8 cellular contexts compared by ENCODE assay signal in genomic region chr1:192808588-192809285, GRCh38. TPM values are rescaled to one million over a fixed set of nuclear protein-coding genes. Genes with fewer than 3 reads are reported as not detected.
DNase-seq lines count a peak whose midpoint lies in the region; ATAC-seq, FAIRE-seq and TF ChIP-seq lines count a peak whose summit lies in the region.

A gene with protein sequence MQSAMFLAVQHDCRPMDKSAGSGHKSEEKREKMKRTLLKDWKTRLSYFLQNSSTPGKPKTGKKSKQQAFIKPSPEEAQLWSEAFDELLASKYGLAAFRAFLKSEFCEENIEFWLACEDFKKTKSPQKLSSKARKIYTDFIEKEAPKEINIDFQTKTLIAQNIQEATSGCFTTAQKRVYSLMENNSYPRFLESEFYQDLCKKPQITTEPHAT (plus strand): TSS chr1:192809039. CDS start chr1:192809072, 33 bp downstream.

- H3K9me3 ChIP-seq in BLaER1 (no peaks in the 10 kb centered on the region), HepG2 (ENCODE audit: low read length) (no peaks in the 10 kb centered on the region)

- H3K27me3 Mint-ChIP-seq in activated CD4-positive, alpha-beta T cell treated with anti-CD3 and anti-CD28 coated beads, Interleukin-2, amount 10 ng/mL, durations not matched to agents 7 days and 5 days, result peaks cover 7% of the 10 kb centered on the region

- no peaks in the 10 kb centered on the region for H3K36me3 Mint-ChIP-seq in activated CD4-positive, alpha-beta T cell treated with anti-CD3 and anti-CD28 coated beads, Interleukin-2, amount 10 ng/mL, durations not matched to agents 7 days and 5 days (ENCODE audit: low read depth)

- H3K4me1 Mint-ChIP-seq in activated CD4-positive, alpha-beta T cell treated with anti-CD3 and anti-CD28 coated beads, Interleukin-2, amount 10 ng/mL, durations not matched to agents 7 days and 5 days, result peaks cover 33% of the 10 kb centered on the region

- in situ Hi-C loops in HepG2 (cut with HindIII; ENCODE audit: extremely low pct_ligation_motif_present, low pct_unique_long_range_greater_than_20kb), result loop anchor here (5.0 to 10.0 kb wide), 2 partner anchors 209 to 316 kb away; partner anchors contain the start of gene CDC73

- H3K4me2 ChIP-seq in BLaER1 (peak within 1 kb of the TSS; percentile 96), HepG2 (ENCODE audit: low read depth, low read length) (peak within 1 kb of the TSS; percentile 87)

- WGBS in HepG2 (ENCODE audit: low lambda C conversion rate), result 30% methylated on average over 20 of the region's 66 CpGs

- H3K9me3 Mint-ChIP-seq in activated CD4-positive, alpha-beta T cell treated with anti-CD3 and anti-CD28 coated beads, Interleukin-2, amount 10 ng/mL, durations not matched to agents 7 days and 5 days, result no peaks in the 10 kb centered on the region

- no peaks in the 10 kb centered on the region for H3K27me3 ChIP-seq in BLaER1
- H3K27me3 ChIP-seq in HepG2 (ENCODE audit: control insufficient read depth in 1 of 2, insufficient read depth in 2 of 2, low read length in 2 of 2), result peaks cover 0 to 4% of the 10 kb centered on the region in 2 experiments; a peak in 1 of 5 replicates

- CTCF ChIA-PET in activated CD4-positive, alpha-beta T cell treated with anti-CD3 and anti-CD28 coated beads, Interleukin-2, amount 10 ng/mL, durations not matched to agents 7 days and 5 days (lab: Charles Lee), result interaction anchor here (1.8 kb wide), 1 partner anchor 128 kb away, joined by 4 read pairs; no protein-coding TSS in a partner anchor
- CTCF ChIA-PET in HepG2 (lab: Yijun Ruan, JAX; ENCODE audit: low intra/inter-chr PET ratio, low total read pairs), result interaction anchor here (0.8 to 1.4 kb wide), 2 partner anchors 211 to 331 kb away, joined by 3 read pairs; no protein-coding TSS in a partner anchor

- peak; percentile 89 for ATAC-seq in HG03457 (IDR thresholded peaks at IDR 0.05; ENCODE audit: unreplicated experiment)
- ATAC-seq in HepG2, result peak; percentile 98

- DNase-seq in GM19240 (ENCODE audit: insufficient read length, low spot score), result peak; percentile 41
- DNase-seq in NCI-H524 (lab: John Stamatoyannopoulos, UW), result peak; percentile 82 to 95
- DNase-seq in activated CD4-positive, alpha-beta T cell treated with anti-CD3 and anti-CD28 coated beads, Interleukin-2, amount 10 ng/mL, durations not matched to agents 7 days and 5 days, result peak; percentile 86
- DNase-seq in dedifferentiated amniotic fluid mesenchymal stem cell (ENCODE audit: extremely low spot score), result peak; percentile 91
- DNase-seq in HepG2 (ENCODE audit: low spot score), result peak; percentile 66
- DNase-seq in stimulated activated CD4-positive, alpha-beta T cell treated with anti-CD3 and anti-CD28 coated beads, Interleukin-2, amount 100 ng/mL, for 48 hours, result peak; percentile 80 to 83

- H4K20me1 ChIP-seq in BLaER1 (no peaks in the 10 kb centered on the region), HepG2 (ENCODE audit: insufficient read depth, low read length) (no peaks in the 10 kb centered on the region)

- FAIRE-seq in HepG2 (lab: Jason Lieb, UNC), result no peak

- peak within 1 kb of the TSS; percentile 76 for H3K27ac ChIP-seq in BLaER1
- H3K27ac ChIP-seq in HepG2 (ENCODE audit: extremely low read length, insufficient read depth, low read length), result no peak within 1 kb of the TSS

- peak within 1 kb of the TSS; percentile 92 for H3K4me3 Mint-ChIP-seq in activated CD4-positive, alpha-beta T cell treated with anti-CD3 and anti-CD28 coated beads, Interleukin-2, amount 10 ng/mL, durations not matched to agents 7 days and 5 days

- TF ChIP-seq EP300 in HepG2 (IDR thresholded peaks at IDR 0.05; ENCODE audit: low read depth in 2 of 2, low read length in 2 of 2) (no peak), HepG2 (CRISPR knock-in tag; IDR thresholded peaks at IDR 0.05; ENCODE audit: borderline replicate concordance) (0 out of 2 replicates have a peak, but pooled peaks have one; percentile 31)

- peak; percentile 33; the same call in 1 of the 2 replicates for TF ChIP-seq RAD21 in HepG2 (CRISPR knock-in tag; IDR thresholded peaks at IDR 0.05)

- no TSS peak for BruUV-seq in HepG2 (replicated peaks; lab: Mats Ljungman, UMichigan)

- peaks cover 38% of the 10 kb centered on the region for H3K4me1 ChIP-seq in BLaER1
- peaks cover 29% of the 10 kb centered on the region for H3K4me1 ChIP-seq in HepG2 (ENCODE audit: insufficient read depth, low read length)

- intact Hi-C loops in HepG2 (cut with micrococcal nuclease; ENCODE audit: unreplicated experiment), result loop anchor here (2.0 to 10.0 kb wide), 4 partner anchors 164 to 314 kb away; partner anchors contain the start of gene CDC73

- peak within 1 kb of the TSS; percentile 67 for H2AFZ ChIP-seq in HepG2 (ENCODE audit: low read length)

- peak within 1 kb of the TSS; percentile 93 for H3K27ac Mint-ChIP-seq in activated CD4-positive, alpha-beta T cell treated with anti-CD3 and anti-CD28 coated beads, Interleukin-2, amount 10 ng/mL, durations not matched to agents 7 days and 5 days

- no peaks in the 10 kb centered on the region for H3K79me2 ChIP-seq in HepG2 (ENCODE audit: insufficient read depth, low read length)

- 0 out of 2 replicates have a peak, but pooled peaks cover 5% of the 10 kb centered on the region for H3K36me3 ChIP-seq in BLaER1
- H3K36me3 ChIP-seq in HepG2 (replicated peaks in 1 of 2; ENCODE audit: control insufficient read depth in 1 of 2, insufficient read depth in 2 of 2, low read length in 2 of 2), result no peaks in the 10 kb centered on the region

- H3K4me3 ChIP-seq in BLaER1 (peak within 1 kb of the TSS; percentile 76), HepG2 (replicated peaks in 1 of 3; ENCODE audit: insufficient read depth in 1 of 3, low read depth in 2 of 3, low read length in 3 of 3) (peak within 1 kb of the TSS; percentile 28 to 62 (median 61); a peak in 5 of 6 replicates)

- peak; percentile 64 for TF ChIP-seq CTCF in HepG2 (CRISPR knock-in tag; IDR thresholded peaks at IDR 0.05)

- H3K9ac ChIP-seq in BLaER1 (peak within 1 kb of the TSS; percentile 79), HepG2 (ENCODE audit: insufficient read depth, low read depth, low read length) (peak within 1 kb of the TSS; percentile 51; the same call in 1 of the 2 replicates)

- POLR2A ChIA-PET in activated CD4-positive, alpha-beta T cell treated with anti-CD3 and anti-CD28 coated beads, Interleukin-2, amount 10 ng/mL, durations not matched to agents 7 days and 5 days (lab: Charles Lee), result no interaction called here
- POLR2A ChIA-PET in HepG2 (lab: Yijun Ruan, JAX), result no interaction called here

- TF ChIP-seq POLR2A in HepG2 (IDR thresholded peaks at IDR 0.05; ENCODE audit: insufficient read depth in 1 of 2, low read depth in 2 of 2, low read length in 2 of 2), result peak; percentile 73 to 77

TF ChIP-seq in HepG2, 621 proteins besides CTCF, POLR2A, EP300 and RAD21 (continues in another document):
- TF ChIP-seq ZBTB20 (CRISPR knock-in tag; IDR thresholded peaks at IDR 0.05; ENCODE audit: borderline replicate concordance, low read depth), result 0 out of 2 replicates have a peak, but pooled peaks have one; percentile 26
- peak; percentile 82; the same call in 1 of the 2 replicates for TF ChIP-seq BRCA1 (CRISPR knock-in tag; IDR thresholded peaks at IDR 0.05)
- TF ChIP-seq ZFP91 (CRISPR knock-in tag; IDR thresholded peaks at IDR 0.05; ENCODE audit: borderline replicate concordance), result peak; percentile 40; the same call in 1 of the 2 replicates
- peak; percentile 55; the same call in 1 of the 2 replicates for TF ChIP-seq MXD4 (CRISPR knock-in tag; IDR thresholded peaks at IDR 0.05)
- no peak for TF ChIP-seq ZNF558 (CRISPR knock-in tag; IDR thresholded peaks at IDR 0.05; ENCODE audit: borderline replicate concordance)
- TF ChIP-seq MAF1 (CRISPR knock-in tag; IDR thresholded peaks at IDR 0.05; ENCODE audit: borderline replicate concordance), result peak; percentile 47; the same call in 1 of the 2 replicates

RNA-seq across cellular contexts. Expression of the gene that starts here (rescaled TPM):
- 1 to 10 TPM; 3.4 TPM for total RNA-seq in activated CD4-positive, alpha-beta T cell treated with anti-CD3 and anti-CD28 coated beads, Interleukin-2, amount 10 ng/mL, durations not matched to agents 7 days and 5 days
- 0.64 and 0.86 TPM in 2 replicates for total RNA-seq in HepG2 (2016; rRNA removed; fragmentation: Illumina TruSeq; extraction: Trizol)
- total RNA-seq in HepG2 (2016; cell fraction: cytosol; rRNA removed; fragmentation: Illumina TruSeq; extraction: Trizol; ENCODE audit: low read depth), result 0.20 TPM in 1 of 2 replicates, not detected in the other
- 0.76 and 0.78 TPM in 2 replicates for total RNA-seq in HepG2 (2016; cell fraction: insoluble cytoplasmic fraction; rRNA removed; fragmentation: Illumina TruSeq; extraction: Trizol)
- 0.21 and 0.43 TPM in 2 replicates for total RNA-seq in HepG2 (2016; cell fraction: membrane; rRNA removed; fragmentation: Illumina TruSeq; extraction: Trizol)
- 0.60 and 0.90 TPM in 2 replicates for total RNA-seq in HepG2 (2016; cell fraction: nucleus; rRNA removed; fragmentation: Illumina TruSeq; extraction: Trizol)
- polyA plus RNA-seq in HepG2 (2011; rRNA removed), result 1.4 and 2.0 TPM in 2 replicates
- 0.71 and 1.3 TPM in 2 replicates for polyA plus RNA-seq in HepG2 (2011; cell fraction: cytosol; rRNA removed)
- polyA plus RNA-seq in HepG2 (2011; cell fraction: nucleus; rRNA removed), result 0.16 and 1.3 TPM in 2 replicates
- 1.0 and 1.9 TPM in 2 replicates for polyA plus RNA-seq in HepG2 (2012)
- polyA plus RNA-seq in HepG2 (2016; cell fraction: cytosol; fragmentation: Illumina TruSeq; extraction: Trizol; ENCODE audit: low read depth), result 0.07 and 0.16 TPM in 2 replicates
- polyA plus RNA-seq in HepG2 (2016; cell fraction: insoluble cytoplasmic fraction; fragmentation: Illumina TruSeq; extraction: Trizol; ENCODE audit: low read depth), result 0.46 and 0.48 TPM in 2 replicates
- 0.32 and 0.48 TPM in 2 replicates for polyA plus RNA-seq in HepG2 (2016; cell fraction: membrane; fragmentation: Illumina TruSeq; extraction: Trizol; ENCODE audit: low read depth)
- polyA plus RNA-seq in HepG2 (2016; cell fraction: nucleus; fragmentation: Illumina TruSeq; extraction: Trizol; ENCODE audit: insufficient read depth, low read depth), result 0.59 and 1.6 TPM in 2 replicates
- 1.1 and 5.9 TPM in 2 replicates for polyA minus RNA-seq in HepG2 (2011; rRNA and poly(A)+ RNA removed; ENCODE audit: low replicate concordance)
- polyA minus RNA-seq in HepG2 (2011; cell fraction: cytosol; rRNA and poly(A)+ RNA removed), result 2.7 and 3.4 TPM in 2 replicates
- 4.0 and 6.0 TPM in 2 replicates for polyA minus RNA-seq in HepG2 (2011; cell fraction: nucleus; rRNA and poly(A)+ RNA removed)

Comparison
In these comparisons a context has a peak if more than half of its experiments do, and no peak if none do; other contexts are left out.
1. DNase-seq: peak in every context shown above with its lines; median percentile 91 in dedifferentiated amniotic fluid mesenchymal stem cell; 88 in NCI-H524; 86 in activated CD4-positive, alpha-beta T cell treated with anti-CD3 and anti-CD28 coated beads, Interleukin-2, amount 10 ng/mL, durations not matched to agents 7 days and 5 days; 82 in stimulated activated CD4-positive, alpha-beta T cell treated with anti-CD3 and anti-CD28 coated beads, Interleukin-2, amount 100 ng/mL, for 48 hours; 66 in HepG2; 41 in GM19240.